Comparison of ENCODE assay signal across 8 cellular contexts in the genomic region with DNA sequence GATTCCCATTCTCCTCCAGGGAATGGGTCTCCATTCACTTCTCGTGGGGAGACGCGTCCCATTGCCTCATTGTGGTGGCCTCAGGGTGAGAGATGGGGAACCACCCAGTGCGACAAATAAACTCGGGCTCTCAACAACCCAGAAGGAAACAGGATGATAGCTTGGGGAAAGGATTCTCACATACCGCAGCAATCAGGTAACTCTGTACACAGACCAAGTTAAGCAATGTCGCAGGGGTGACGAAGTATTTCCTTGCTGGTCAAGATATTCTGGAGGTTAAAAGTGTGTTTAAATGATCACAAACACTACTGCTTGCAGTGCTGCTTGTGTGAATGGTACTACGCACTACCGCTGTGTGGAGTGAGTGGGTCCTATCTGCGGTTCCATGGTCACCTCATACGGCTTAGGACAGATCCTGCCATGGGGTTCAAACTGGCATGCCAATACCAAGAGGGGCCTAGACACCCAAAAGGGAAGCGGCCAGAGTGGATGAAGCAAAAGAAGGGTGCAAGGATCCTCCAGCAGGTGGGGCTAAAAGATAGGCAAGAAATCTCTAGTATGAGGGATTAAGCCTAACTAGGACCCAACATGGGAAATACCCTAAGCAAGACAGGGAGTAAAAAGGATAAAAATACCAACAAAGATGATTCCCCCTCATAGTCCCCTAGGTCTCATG.
DNase-seq lines count a peak whose midpoint lies in the region; ATAC-seq and TF ChIP-seq lines count a peak whose summit lies in the region.

No MANE protein-coding gene starts in this region.

- intact Hi-C loops in right cardiac atrium (cut with DNase I): loop anchor here in 3 of 4 donors (5.0 to 10.0 kb wide), 2 partner anchors 255 to 258 kb away; no protein-coding TSS in a partner anchor
- intact Hi-C loops in spleen (cut with DNase I; ENCODE audit: low total_unique reads): loop anchor here (5.0 kb wide), 1 partner anchor 255 kb away; no protein-coding TSS in a partner anchor

- TF ChIP-seq RAD21 in SK-N-SH (IDR thresholded peaks at IDR 0.05; ENCODE audit: low read length): peak; percentile 98

- H3K4me3 ChIP-seq in SK-N-SH (ENCODE audit: low read depth in 2 of 2, low read length in 1 of 2): no peak overlapping the region; a peak in 1 of 4 replicates
- H3K4me3 ChIP-seq in right cardiac atrium (ENCODE audit: low read length): no peak overlapping the region
- no peak overlapping the region for H3K4me3 ChIP-seq in spleen

- H3K27ac ChIP-seq in SK-N-SH (ENCODE audit: low read depth in 2 of 2, low read length in 1 of 2): no peak overlapping the region
- no peak overlapping the region for H3K27ac ChIP-seq in right cardiac atrium (ENCODE audit: low read length)
- H3K27ac ChIP-seq in spleen: peak overlapping the region in 4 of 8 donors; percentile 28 to 77 (median 68)

- POLR2A ChIA-PET in SK-N-SH (lab: Yijun Ruan, JAX): no interaction called here

- CTCF ChIA-PET in SK-N-SH (lab: Yijun Ruan, JAX): interaction anchor here (0.7 to 8.3 kb wide), 19 partner anchors 9 to 694 kb away, joined by 3 to 52 read pairs (median 4); no protein-coding TSS in a partner anchor

- H3K9me3 ChIP-seq in SK-N-SH: no peaks in the 10 kb centered on the region
- H3K9me3 ChIP-seq in right cardiac atrium (ENCODE audit: control insufficient read depth, low read length): no peaks in the 10 kb centered on the region
- H3K9me3 ChIP-seq in spleen: no peaks in the 10 kb centered on the region

- DNase-seq in EL (peak; percentile 45), LoVo (ENCODE audit: low spot score) (peak; percentile 74), SK-N-SH (peak; percentile 60), right cardiac atrium (peak in 1 of 3 donors; percentile 33), spleen (no peak), mesenteric fat pad (ENCODE audit: low spot score) (no peak)
- DNase-seq in activated naive CD4-positive, alpha-beta T cell treated with anti-CD3 and anti-CD28 coated beads, Interleukin-2, amount 50 U/mL, for 72 hours (ENCODE audit: low spot score in 2 of 2): peak in 1 of 2 donors; percentile 57

- H3K4me1 ChIP-seq in SK-N-SH (ENCODE audit: control insufficient read depth in 1 of 2, insufficient read depth in 2 of 2, low read depth in 1 of 2, low read length in 1 of 2): peaks cover 0 to 4% of the 10 kb centered on the region in 2 experiments; a peak in 2 of 4 replicates
- H3K4me1 ChIP-seq in right cardiac atrium (ENCODE audit: control insufficient read depth, insufficient read depth, low read length): no peaks in the 10 kb centered on the region
- no peaks in the 10 kb centered on the region for H3K4me1 ChIP-seq in spleen

- H3K9me2 ChIP-seq in SK-N-SH: no peaks in the 10 kb centered on the region

- no peaks in the 10 kb centered on the region for H3F3A ChIP-seq in SK-N-SH (replicated peaks; ENCODE audit: insufficient read depth)

- no peak overlapping the region for H2AFZ ChIP-seq in SK-N-SH (ENCODE audit: low read depth)

- peak overlapping the region in 1 of 2 donors; percentile 51 for H3K27ac Mint-ChIP-seq in activated naive CD4-positive, alpha-beta T cell treated with anti-CD3 and anti-CD28 coated beads, Interleukin-2, amount 50 U/mL, for 72 hours

- peak; percentile 78 for TF ChIP-seq CTCF in SK-N-SH (IDR thresholded peaks at IDR 0.05)
- peak in 10 of 11 experiments; percentile 37 to 71 (median 64) for TF ChIP-seq CTCF in spleen (IDR thresholded peaks at IDR 0.05 in 8 of 11, conservative IDR thresholded peaks at IDR 0.05 in 3 of 11)

- no peaks in the 10 kb centered on the region for H3K79me2 ChIP-seq in SK-N-SH (ENCODE audit: insufficient read depth)

- H4K20me1 ChIP-seq in SK-N-SH (ENCODE audit: insufficient read depth): no peaks in the 10 kb centered on the region

- H3K36me3 ChIP-seq in SK-N-SH (replicated peaks in 1 of 2; ENCODE audit: control insufficient read depth in 1 of 2, insufficient read depth in 2 of 2, low read length in 1 of 2): no peaks in the 10 kb centered on the region
- no peaks in the 10 kb centered on the region for H3K36me3 ChIP-seq in spleen

- H3K9ac ChIP-seq in SK-N-SH: no peak overlapping the region

- no peak for TF ChIP-seq POLR2A in spleen (IDR thresholded peaks at IDR 0.05)

- H3K4me2 ChIP-seq in SK-N-SH: no peak overlapping the region

- WGBS in SK-N-SH (ENCODE audit: low lambda C conversion rate): 74% methylated on average over 13 of the region's 13 CpGs
- WGBS in right cardiac atrium: 72% methylated on average over 13 of the region's 13 CpGs
- 73 to 86% (median 82%) methylated on average over 13 of the region's 13 CpGs for WGBS in spleen, 5 donors

- H3K9me3 Mint-ChIP-seq in activated naive CD4-positive, alpha-beta T cell treated with anti-CD3 and anti-CD28 coated beads, Interleukin-2, amount 50 U/mL, for 72 hours: no peaks in the 10 kb centered on the region

- ATAC-seq in GM21717 (IDR thresholded peaks at IDR 0.05; ENCODE audit: unreplicated experiment): peak; percentile 71
- ATAC-seq in activated naive CD4-positive, alpha-beta T cell treated with anti-CD3 and anti-CD28 coated beads, Interleukin-2, amount 50 U/mL, for 72 hours: peak; percentile 32 to 46
- peak; percentile 51 to 53 for ATAC-seq in right cardiac atrium

- no peak for TF ChIP-seq EP300 in SK-N-SH (IDR thresholded peaks at IDR 0.05; ENCODE audit: borderline replicate concordance in 1 of 2, low read depth in 1 of 2, low read length in 1 of 2)

- H3K27me3 ChIP-seq in SK-N-SH (ENCODE audit: insufficient read depth): no peaks in the 10 kb centered on the region
- H3K27me3 ChIP-seq in right cardiac atrium (ENCODE audit: control insufficient read depth, insufficient read depth): no peaks in the 10 kb centered on the region
- H3K27me3 ChIP-seq in spleen (replicated peaks in 1 of 7): no peaks in the 10 kb centered on the region

- H3K36me3 Mint-ChIP-seq in activated naive CD4-positive, alpha-beta T cell treated with anti-CD3 and anti-CD28 coated beads, Interleukin-2, amount 50 U/mL, for 72 hours: no peaks in the 10 kb centered on the region

TF ChIP-seq in SK-N-SH, 30 proteins besides CTCF, POLR2A, EP300 and RAD21:
- TF ChIP-seq SMC3 (IDR thresholded peaks at IDR 0.05; ENCODE audit: low read depth, low read length) (peak; percentile 95), FOSL2 (IDR thresholded peaks at IDR 0.05; ENCODE audit: borderline replicate concordance, low read depth) (no peak)
- TF ChIP-seq, protein P1, sequence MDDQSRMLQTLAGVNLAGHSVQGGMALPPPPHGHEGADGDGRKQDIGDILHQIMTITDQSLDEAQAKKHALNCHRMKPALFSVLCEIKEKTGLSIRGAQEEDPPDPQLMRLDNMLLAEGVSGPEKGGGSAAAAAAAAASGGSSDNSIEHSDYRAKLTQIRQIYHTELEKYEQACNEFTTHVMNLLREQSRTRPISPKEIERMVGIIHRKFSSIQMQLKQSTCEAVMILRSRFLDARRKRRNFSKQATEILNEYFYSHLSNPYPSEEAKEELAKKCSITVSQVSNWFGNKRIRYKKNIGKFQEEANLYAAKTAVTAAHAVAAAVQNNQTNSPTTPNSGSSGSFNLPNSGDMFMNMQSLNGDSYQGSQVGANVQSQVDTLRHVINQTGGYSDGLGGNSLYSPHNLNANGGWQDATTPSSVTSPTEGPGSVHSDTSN (IDR thresholded peaks at IDR 0.05): no peak

Comparison
In these comparisons a context has a peak if more than half of its experiments do, and no peak if none do; other contexts are left out.
1. DNase-seq: peak in EL (single experiment), LoVo (single experiment) and SK-N-SH (single experiment); none in spleen (single experiment) and mesenteric fat pad (single experiment).
2. Peak in every context shown above with its lines, with median percentiles within 50 percentile points of each other: ATAC-seq.